In genomic region chr1:67135354-67135753, GRCh38 we compare ENCODE assay signal across 17 cellular contexts. TPM values are rescaled to one million over a fixed set of nuclear protein-coding genes. Genes with fewer than 3 reads are reported as not detected.
DNase-seq lines count a peak whose midpoint lies in the region; ATAC-seq and TF ChIP-seq lines count a peak whose summit lies in the region.
"Had no signal": no experiment of that assay in that cellular context is flagged by ENCODE, and none has a peak within 500 bp of the region (broad histone marks: within the 10 kb centered on the region; RNA-seq: fewer than 3 reads in every experiment).

No MANE protein-coding gene starts in this region.

- H3K9ac ChIP-seq in skeletal muscle satellite cell (ENCODE audit: low read depth, low read length) (no peak overlapping the region), mesendoderm (ENCODE audit: low read length) (no peak overlapping the region)

- H3K56ac ChIP-seq in mesendoderm (ENCODE audit: low read length): no peak overlapping the region

- H2AK5ac ChIP-seq in mesendoderm (ENCODE audit: low read length): no peak overlapping the region

- no peaks in the 10 kb centered on the region for H3K9me3 ChIP-seq in skeletal muscle satellite cell (replicated peaks; ENCODE audit: low read length)
- H3K9me3 ChIP-seq: A549, HAP-1, upper lobe of right lung had no signal

- POLR2A ChIA-PET in T-cell (lab: Charles Lee): no interaction called here

- no peak for DNase-seq in activated naive CD4-positive, alpha-beta T cell treated with anti-CD3 and anti-CD28 coated beads, Interleukin-2, amount 50 U/mL, for 16 hours
- no peak for DNase-seq in T-cell
- DNase-seq in foreskin fibroblast: peak; percentile 72 to 79
- no peak for DNase-seq in activated naive CD4-positive, alpha-beta T cell (lab: John Stamatoyannopoulos, UW)
- no peak for DNase-seq in mesendoderm
- DNase-seq: NCI-H82 had no signal

- no peak overlapping the region for H3K23ac ChIP-seq in mesendoderm (ENCODE audit: low read length)

- H3K27ac Mint-ChIP-seq in activated naive CD4-positive, alpha-beta T cell treated with anti-CD3 and anti-CD28 coated beads, Interleukin-2, amount 50 U/mL, for 24 hours: no peak overlapping the region
- H3K27ac Mint-ChIP-seq in T-cell: no peak overlapping the region

- no CpG with 5 or more reads among the region's 2 CpGs for WGBS in mesendoderm (ENCODE audit: extremely low coverage, insufficient coverage, low lambda C conversion rate)

- H3K27me3 Mint-ChIP-seq in activated naive CD4-positive, alpha-beta T cell treated with anti-CD3 and anti-CD28 coated beads, Interleukin-2, amount 50 U/mL, for 24 hours: peaks cover 3% of the 10 kb centered on the region
- H3K27me3 Mint-ChIP-seq in T-cell: peaks cover 0 to 4% of the 10 kb centered on the region in 2 donors

- H3K79me2 ChIP-seq in mesendoderm (ENCODE audit: control insufficient read depth, insufficient read depth, low read length): no peaks in the 10 kb centered on the region

- H3K4me3 ChIP-seq in foreskin fibroblast (ENCODE audit: low read depth in 1 of 2, low read length in 2 of 2) (no peak overlapping the region), skeletal muscle satellite cell (ENCODE audit: low read length) (no peak overlapping the region), mesendoderm (ENCODE audit: low read length) (no peak overlapping the region)
- H3K4me3 ChIP-seq: A549, HAP-1 had no signal

- no peak overlapping the region for H2BK5ac ChIP-seq in mesendoderm (ENCODE audit: low read length)

- no peak overlapping the region for H4K8ac ChIP-seq in mesendoderm (ENCODE audit: low read depth, low read length)

- no peak overlapping the region for H4K5ac ChIP-seq in mesendoderm (ENCODE audit: low read length)

- H3K79me1 ChIP-seq in mesendoderm (ENCODE audit: low read length): no peaks in the 10 kb centered on the region

- H3K36me3 ChIP-seq in skeletal muscle satellite cell (ENCODE audit: insufficient read depth, low read length) (no peaks in the 10 kb centered on the region), mesendoderm (ENCODE audit: control insufficient read depth, insufficient read depth, low read length) (no peaks in the 10 kb centered on the region)
- H3K36me3 ChIP-seq: HAP-1, upper lobe of right lung had no signal

- ATAC-seq in T-cell (replicated peaks in 1 of 4) (no peak), HG03354 (IDR thresholded peaks at IDR 0.05; ENCODE audit: poor library complexity, severe bottlenecking, unreplicated experiment) (no peak)
- ATAC-seq: A549, left colon had no signal

- peak overlapping the region; percentile 68 for H3K4me2 ChIP-seq in skeletal muscle satellite cell (ENCODE audit: low read length)
- no peak overlapping the region for H3K4me2 ChIP-seq in mesendoderm (ENCODE audit: low read length)
- H3K4me2 ChIP-seq: A549 had no signal

- H3K27me3 ChIP-seq in skeletal muscle satellite cell (ENCODE audit: control insufficient read depth, insufficient read depth, low read length) (no peaks in the 10 kb centered on the region), mesendoderm (ENCODE audit: insufficient read depth, low read length, poor library complexity) (no peaks in the 10 kb centered on the region)
- H3K27me3 ChIP-seq: upper lobe of right lung had no signal

- no peak for TF ChIP-seq CTCF in foreskin fibroblast (IDR thresholded peaks at IDR 0.05; ENCODE audit: low read depth, low read length)

- no peak overlapping the region for H2BK15ac ChIP-seq in mesendoderm (replicated peaks; ENCODE audit: low read depth)

- no peak overlapping the region for H3K27ac ChIP-seq in mesendoderm (ENCODE audit: low read depth, low read length)
- H3K27ac ChIP-seq: A549, upper lobe of right lung had no signal

- CTCF ChIA-PET in T-cell (lab: Charles Lee): interaction anchor here in 1 of 2 donors (0.6 to 1.8 kb wide), 3 partner anchors 9 to 91 kb away, joined by 3 to 8 read pairs (median 3); no protein-coding TSS in a partner anchor

- H3K18ac ChIP-seq in mesendoderm (ENCODE audit: low read length): no peak overlapping the region

- H3K4me1 Mint-ChIP-seq in activated naive CD4-positive, alpha-beta T cell treated with anti-CD3 and anti-CD28 coated beads, Interleukin-2, amount 50 U/mL, for 24 hours: peaks cover 7% of the 10 kb centered on the region
- peaks cover 8% of the 10 kb centered on the region in 3 donors for H3K4me1 Mint-ChIP-seq in T-cell

- H3K9me3 Mint-ChIP-seq in activated naive CD4-positive, alpha-beta T cell treated with anti-CD3 and anti-CD28 coated beads, Interleukin-2, amount 50 U/mL, for 24 hours: no peaks in the 10 kb centered on the region
- H3K9me3 Mint-ChIP-seq in T-cell: no peaks in the 10 kb centered on the region

- H3K4me1 ChIP-seq in skeletal muscle satellite cell (ENCODE audit: control insufficient read depth, insufficient read depth, low read length) (peaks cover 10% of the 10 kb centered on the region), mesendoderm (ENCODE audit: control insufficient read depth, low read depth, low read length) (no peaks in the 10 kb centered on the region)
- H3K4me1 ChIP-seq: A549, HAP-1, upper lobe of right lung had no signal

- no peak overlapping the region for H3K4ac ChIP-seq in mesendoderm (ENCODE audit: low read depth, low read length)

- H2BK120ac ChIP-seq in mesendoderm (ENCODE audit: low read depth, low read length): no peak overlapping the region

- H3K36me3 Mint-ChIP-seq in activated naive CD4-positive, alpha-beta T cell treated with anti-CD3 and anti-CD28 coated beads, Interleukin-2, amount 50 U/mL, for 24 hours: no peaks in the 10 kb centered on the region
- H3K36me3 Mint-ChIP-seq in T-cell: no peaks in the 10 kb centered on the region

- peak overlapping the region; percentile 83 for H3K4me3 Mint-ChIP-seq in activated naive CD4-positive, alpha-beta T cell treated with anti-CD3 and anti-CD28 coated beads, Interleukin-2, amount 50 U/mL, for 24 hours
- H3K4me3 Mint-ChIP-seq in T-cell: peak overlapping the region in 2 of 3 donors; percentile 73 to 80

RNA-seq across cellular contexts. Expression of gene C1orf141, which starts 0.6 kb away (rescaled TPM):
- not detected for total RNA-seq in T-cell
- total RNA-seq in skeletal muscle satellite cell (2012; rRNA removed): not detected in 2 replicates
- polyA plus RNA-seq in mesendoderm (2013, experiment 1 of 2): not detected
- not detected for polyA plus RNA-seq in mesendoderm (2013, experiment 2 of 2)
- total RNA-seq: epithelial cell of proximal tubule; left colon; posterior vena cava; T-helper 1 cell treated with Interleukin-12 subunit alpha and Interleukin-12 subunit beta and Interleukin-4 antibody, amounts not matched to agents 30 ng/mL and 1 ng/mL, for 36 hours; upper lobe of right lung had no signal
- polyA plus RNA-seq: A549, adipose tissue had no signal

RNA-seq across cellular contexts. Expression of gene IL23R, which starts 30.9 kb away (rescaled TPM):
- total RNA-seq in T-cell: under 1 TPM in 4 of 5 donors, not detected in 1; 0.18 to 0.63 (median 0.43) TPM
- total RNA-seq in skeletal muscle satellite cell (2012; rRNA removed): not detected in 2 replicates
- 0.03 TPM for polyA plus RNA-seq in mesendoderm (2013, experiment 1 of 2)
- 0.01 TPM for polyA plus RNA-seq in mesendoderm (2013, experiment 2 of 2)
- total RNA-seq: epithelial cell of proximal tubule, posterior vena cava had no signal
- polyA plus RNA-seq: A549, adipose tissue had no signal

Comparison
In these comparisons a context has a peak if more than half of its experiments do, and no peak if none do; other contexts are left out.
1. DNase-seq: peak in foreskin fibroblast (2 of 2); none in activated naive CD4-positive, alpha-beta T cell treated with anti-CD3 and anti-CD28 coated beads, Interleukin-2, amount 50 U/mL, for 16 hours (single experiment), T-cell (0 of 34), activated naive CD4-positive, alpha-beta T cell (0 of 4) and mesendoderm (single experiment).